In genomic region chr3:169966951-169967915, GRCh38 we compare ENCODE assay signal across 9 cellular contexts. TPM values are rescaled to one million over a fixed set of nuclear protein-coding genes. Genes with fewer than 3 reads are reported as not detected.
DNase-seq lines count a peak whose midpoint lies in the region; ATAC-seq and TF ChIP-seq lines count a peak whose summit lies in the region.
"Had no signal": no experiment of that assay in that cellular context is flagged by ENCODE, and none has a peak within 500 bp of the region (broad histone marks: within the 10 kb centered on the region; RNA-seq: fewer than 3 reads in every experiment).

No MANE protein-coding gene starts in this region.

- H3K27me3 ChIP-seq in BLaER1 treated with 17β-estradiol and CSF1 and Interleukin-3, amounts not matched to agents 10 nM and 100 nM, result no peaks in the 10 kb centered on the region
- no peaks in the 10 kb centered on the region for H3K27me3 ChIP-seq in tibial artery

- H3K27me3 Mint-ChIP-seq in natural killer cell treated with Interleukin-12 subunit alpha and Interleukin-12 subunit beta and Interleukin-15 and Interleukin-18, amount 100 ng/mL, for 72 hours, result peaks cover 13 to 18% of the 10 kb centered on the region in 2 donors

- H3K27ac Mint-ChIP-seq in natural killer cell treated with Interleukin-12 subunit alpha and Interleukin-12 subunit beta and Interleukin-15 and Interleukin-18, amount 100 ng/mL, for 72 hours, result peak overlapping the region; percentile 81 to 87

- peaks cover 0 to 9% (median 0%) of the 10 kb centered on the region in 11 experiments; a peak in 3 of 22 replicates for H3K9me3 ChIP-seq in BLaER1 treated with 17β-estradiol and CSF1 and Interleukin-3, amounts not matched to agents 10 nM and 100 nM (replicated peaks in 1 of 11)
- H3K9me3 ChIP-seq in tibial artery, result no peaks in the 10 kb centered on the region

- TF ChIP-seq CTCF in fibroblast of the aortic adventitia (IDR thresholded peaks at IDR 0.05; ENCODE audit: insufficient read depth, low read length) (no peak), tibial artery (IDR thresholded peaks at IDR 0.05) (no peak)

- DNase-seq in NOMO-1 treated with dmso at 0.1 percent for 144 hours (lab: John Stamatoyannopoulos, UW; ENCODE audit: unreplicated experiment), result peak; percentile 76
- peak; percentile 68 for DNase-seq in activated gamma-delta T cell (lab: John Stamatoyannopoulos, UW)
- peak; percentile 42 for DNase-seq in fibroblast of the aortic adventitia (ENCODE audit: low read depth)
- no peak for DNase-seq in natural killer cell treated with Interleukin-12 subunit alpha and Interleukin-12 subunit beta and Interleukin-15 and Interleukin-18, amount 100 ng/mL, for 72 hours (ENCODE audit: low spot score)
- peak; percentile 31 to 73 for DNase-seq in tibial artery

- peak overlapping the region; percentile 86 to 94 (median 90) for H3K27ac ChIP-seq in BLaER1 treated with 17β-estradiol and CSF1 and Interleukin-3, amounts not matched to agents 10 nM and 100 nM
- peak overlapping the region; percentile 85 to 93 for H3K27ac ChIP-seq in tibial artery

- H3K4me2 ChIP-seq in BLaER1 treated with 17β-estradiol and CSF1 and Interleukin-3, amounts not matched to agents 10 nM and 100 nM, result peak overlapping the region; percentile 74 to 98 (median 87)

- peak overlapping the region; percentile 91 to 95 (median 94) for H3K9ac ChIP-seq in BLaER1 treated with 17β-estradiol and CSF1 and Interleukin-3, amounts not matched to agents 10 nM and 100 nM

- peaks cover 6% of the 10 kb centered on the region for H3K36me3 Mint-ChIP-seq in natural killer cell treated with Interleukin-12 subunit alpha and Interleukin-12 subunit beta and Interleukin-15 and Interleukin-18, amount 100 ng/mL, for 72 hours

- peaks cover 17 to 32% (median 28%) of the 10 kb centered on the region in 11 experiments; a peak in 21 of 22 replicates for H3K36me3 ChIP-seq in BLaER1 treated with 17β-estradiol and CSF1 and Interleukin-3, amounts not matched to agents 10 nM and 100 nM
- H3K36me3 ChIP-seq in tibial artery, result peaks cover 0 to 5% (median 0%) of the 10 kb centered on the region in 3 donors

- intact Hi-C loops in tibial artery (cut with DNase I; ENCODE audit: low total_unique reads), result loop anchor here (10.0 kb wide), 1 partner anchor 102 kb away; the partner anchor contains the start of gene LRRC31

- H3K4me3 Mint-ChIP-seq in natural killer cell treated with Interleukin-12 subunit alpha and Interleukin-12 subunit beta and Interleukin-15 and Interleukin-18, amount 100 ng/mL, for 72 hours, result peak overlapping the region; percentile 90

- H3K9me3 Mint-ChIP-seq in natural killer cell treated with Interleukin-12 subunit alpha and Interleukin-12 subunit beta and Interleukin-15 and Interleukin-18, amount 100 ng/mL, for 72 hours, result no peaks in the 10 kb centered on the region

- ATAC-seq in GM19324 (IDR thresholded peaks at IDR 0.05; ENCODE audit: low FRiP score, unreplicated experiment), result peak; percentile 41
- peak; percentile 51 for ATAC-seq in HG03354 (IDR thresholded peaks at IDR 0.05; ENCODE audit: poor library complexity, severe bottlenecking, unreplicated experiment)
- ATAC-seq in natural killer cell treated with Interleukin-12 subunit alpha and Interleukin-12 subunit beta and Interleukin-15 and Interleukin-18, amount 100 ng/mL, for 72 hours, result peak; percentile 86 to 87

- peak overlapping the region; percentile 84 to 95 (median 91) for H3K4me3 ChIP-seq in BLaER1 treated with 17β-estradiol and CSF1 and Interleukin-3, amounts not matched to agents 10 nM and 100 nM
- H3K4me3 ChIP-seq in fibroblast of the aortic adventitia (ENCODE audit: low read depth, low read length), result peak overlapping the region; percentile 93
- H3K4me3 ChIP-seq in tibial artery, result peak overlapping the region; percentile 74 to 78

- peaks cover 18 to 51% (median 41%) of the 10 kb centered on the region in 10 experiments for H3K4me1 ChIP-seq in BLaER1 treated with 17β-estradiol and CSF1 and Interleukin-3, amounts not matched to agents 10 nM and 100 nM
- peaks cover 0 to 44% (median 16%) of the 10 kb centered on the region in 4 donors for H3K4me1 ChIP-seq in tibial artery

- H4K20me1 ChIP-seq in BLaER1 treated with 17β-estradiol and CSF1 and Interleukin-3, amounts not matched to agents 10 nM and 100 nM, result peaks cover 32 to 53% (median 53%) of the 10 kb centered on the region in 11 experiments

- peaks cover 23 to 35% of the 10 kb centered on the region in 2 donors for H3K4me1 Mint-ChIP-seq in natural killer cell treated with Interleukin-12 subunit alpha and Interleukin-12 subunit beta and Interleukin-15 and Interleukin-18, amount 100 ng/mL, for 72 hours (ENCODE audit: low read depth in 2 of 2)

RNA-seq across cellular contexts. Expression of gene SEC62, which starts 0.6 kb away (rescaled TPM):
- total RNA-seq in fibroblast of the aortic adventitia (ENCODE audit: low replicate concordance), result 52.3 and 71.0 TPM in 2 replicates
- total RNA-seq in natural killer cell treated with Interleukin-12 subunit alpha and Interleukin-12 subunit beta and Interleukin-15 and Interleukin-18, amount 100 ng/mL, for 72 hours, result 10 to 100 TPM; 51.2 to 68.9 TPM

RNA-seq across cellular contexts. Expression of gene SAMD7, which starts 55.9 kb away (rescaled TPM):
- not detected in 2 replicates for total RNA-seq in fibroblast of the aortic adventitia (ENCODE audit: low replicate concordance)
- not detected for total RNA-seq in natural killer cell treated with Interleukin-12 subunit alpha and Interleukin-12 subunit beta and Interleukin-15 and Interleukin-18, amount 100 ng/mL, for 72 hours
- total RNA-seq: T-helper 2 cell treated with Interferon-gamma antibody and Interleukin-4, amounts not matched to agents 100 ng/mL and 5 ng/mL, for 36 hours had no signal
